ENCODE assay signal across 20 cellular contexts in genomic region chr7:1114088-1114487, GRCh38. TPM values are rescaled to one million over a fixed set of nuclear protein-coding genes. Genes with fewer than 3 reads are reported as not detected.
A peak's percentile ranks its signal among the peaks of the same experiment; 100 is the strongest.
DNase-seq lines count a peak whose midpoint lies in the region; ATAC-seq and TF ChIP-seq lines count a peak whose summit lies in the region.
"Had no signal": no experiment of that assay in that cellular context is flagged by ENCODE, and none has a peak within 500 bp of the region (broad histone marks: within the 10 kb centered on the region; RNA-seq: fewer than 3 reads in every experiment).

No MANE protein-coding gene starts in this region.

- H3K27ac ChIP-seq in BLaER1 treated with 17β-estradiol and CSF1 and Interleukin-3, amounts not matched to agents 10 nM and 100 nM = peak overlapping the region in 1 of 11 experiments; percentile 12; a peak in 1 of 22 replicates
- H3K27ac ChIP-seq in psoas muscle (no peak overlapping the region), testis (no peak overlapping the region)
- H3K27ac ChIP-seq: Peyer's patch had no signal

- no peak for TF ChIP-seq POLR2A in testis (IDR thresholded peaks at IDR 0.05)

- TF ChIP-seq CTCF in WTC11 (IDR thresholded peaks at IDR 0.05) (no peak), psoas muscle (IDR thresholded peaks at IDR 0.05) (no peak), testis (IDR thresholded peaks at IDR 0.05) (no peak)

- no peaks in the 10 kb centered on the region for H3K4me1 Mint-ChIP-seq in WTC11

- DNase-seq in WTC11 (ENCODE audit: low spot score) (no peak), left lobe of liver (ENCODE audit: low spot score) (no peak), psoas muscle (peak in 1 of 2 donors; percentile 32), SIG-M5 treated with dmso at 0.1 percent for 504 hours (lab: John Stamatoyannopoulos, UW; ENCODE audit: unreplicated experiment) (no peak), testis (no peak)
- DNase-seq: BE2C; CD4-positive, alpha-beta memory T cell; DND-41; HFFc6; MG63; NCI-H1417; NCI-H1694 treated with DMSO at 0.1 percent for 48 hours; NCI-H2081 treated with DMSO at 0.1 percent for 48 hours; NCI-H524 treated with DMSO at 0.1 percent for 48 hours; NCI-H82; Peyer's patch had no signal

- H3K4me3 ChIP-seq in BLaER1 treated with 17β-estradiol and CSF1 and Interleukin-3, amounts not matched to agents 10 nM and 100 nM = no peak overlapping the region
- no peak overlapping the region for H3K4me3 ChIP-seq in psoas muscle
- no peak overlapping the region for H3K4me3 ChIP-seq in testis
- H3K4me3 ChIP-seq: K562, MG63, Peyer's patch had no signal

- H3K27ac Mint-ChIP-seq in WTC11 = peak overlapping the region; percentile 70; the same call in 1 of the 2 replicates
- H3K27ac Mint-ChIP-seq: HFFc6 had no signal

- peaks cover 0 to 28% (median 0%) of the 10 kb centered on the region in 11 experiments; a peak in 9 of 22 replicates for H3K36me3 ChIP-seq in BLaER1 treated with 17β-estradiol and CSF1 and Interleukin-3, amounts not matched to agents 10 nM and 100 nM
- H3K36me3 ChIP-seq in psoas muscle (ENCODE audit: insufficient read depth in 1 of 2, low read depth in 1 of 2) (no peaks in the 10 kb centered on the region), testis (ENCODE audit: low read depth, missing control alignments) (no peaks in the 10 kb centered on the region)
- H3K36me3 ChIP-seq: BE2C, MG63, Peyer's patch had no signal

- WGBS in psoas muscle, 3 donors = 65 to 75% (median 74%) methylated on average over 13 of the region's 13 CpGs
- WGBS in testis, 2 donors = 90 to 96% methylated on average over 12 to 13 of the region's 13 CpGs

- H4K20me1 ChIP-seq in BLaER1 treated with 17β-estradiol and CSF1 and Interleukin-3, amounts not matched to agents 10 nM and 100 nM = peaks cover 0 to 88% (median 40%) of the 10 kb centered on the region in 11 experiments; a peak in 17 of 22 replicates

- POLR2A ChIA-PET in WTC11 (lab: Charles Lee) = no interaction called here

- peak overlapping the region in 8 of 11 experiments; percentile 17 to 66 (median 51); a peak in 15 of 22 replicates for H3K4me2 ChIP-seq in BLaER1 treated with 17β-estradiol and CSF1 and Interleukin-3, amounts not matched to agents 10 nM and 100 nM

- intact Hi-C loops in psoas muscle (cut with DNase I) (no loop called here), testis (cut with DNase I; ENCODE audit: low total_unique reads) (no loop called here)

- H3K27me3 ChIP-seq in BLaER1 treated with 17β-estradiol and CSF1 and Interleukin-3, amounts not matched to agents 10 nM and 100 nM = peaks cover 0 to 23% (median 0%) of the 10 kb centered on the region in 11 experiments; a peak in 7 of 22 replicates
- H3K27me3 ChIP-seq in psoas muscle (ENCODE audit: insufficient read depth in 3 of 3, low read length in 2 of 3) = no peaks in the 10 kb centered on the region
- no peaks in the 10 kb centered on the region for H3K27me3 ChIP-seq in testis
- H3K27me3 ChIP-seq: BE2C, MG63, Peyer's patch had no signal

- CTCF ChIA-PET in WTC11 (lab: Charles Lee) = interaction anchor here (1.2 to 2.8 kb wide), 5 partner anchors 10 to 126 kb away, joined by 3 to 13 read pairs (median 5); no protein-coding TSS in a partner anchor

- H3K9me3 ChIP-seq in BLaER1 treated with 17β-estradiol and CSF1 and Interleukin-3, amounts not matched to agents 10 nM and 100 nM (replicated peaks in 1 of 11) = no peaks in the 10 kb centered on the region
- H3K9me3 ChIP-seq in psoas muscle (no peaks in the 10 kb centered on the region), testis (no peaks in the 10 kb centered on the region)
- H3K9me3 ChIP-seq: BE2C, MG63, Peyer's patch had no signal

- H3K4me1 ChIP-seq in BLaER1 treated with 17β-estradiol and CSF1 and Interleukin-3, amounts not matched to agents 10 nM and 100 nM = peaks cover 28 to 76% (median 61%) of the 10 kb centered on the region in 10 experiments
- H3K4me1 ChIP-seq in psoas muscle (no peaks in the 10 kb centered on the region), testis (no peaks in the 10 kb centered on the region)
- H3K4me1 ChIP-seq: BE2C, Peyer's patch had no signal

- H3K27me3 Mint-ChIP-seq in WTC11 (ENCODE audit: low read depth) = no peaks in the 10 kb centered on the region
- H3K27me3 Mint-ChIP-seq: CD4-positive, alpha-beta memory T cell had no signal

- peaks cover 8% of the 10 kb centered on the region for H3K9me3 Mint-ChIP-seq in WTC11
- H3K9me3 Mint-ChIP-seq: CD4-positive, alpha-beta memory T cell; HFFc6 had no signal

- ATAC-seq in WTC11 = no peak
- ATAC-seq in left lobe of liver = peak; percentile 19
- peak in 3 of 4 donors; percentile 36 to 65 (median 42) for ATAC-seq in psoas muscle
- no peak for ATAC-seq in GM18498 (IDR thresholded peaks at IDR 0.05; ENCODE audit: unreplicated experiment)
- no peak for ATAC-seq in HG02981 (IDR thresholded peaks at IDR 0.05; ENCODE audit: unreplicated experiment)
- ATAC-seq: K562 had no signal

- H3K36me3 Mint-ChIP-seq in WTC11 = peaks cover 17% of the 10 kb centered on the region
- H3K36me3 Mint-ChIP-seq: CD4-positive, alpha-beta memory T cell had no signal

- peak overlapping the region in 3 of 11 experiments; percentile 4 to 11 (median 4); a peak in 2 of 22 replicates for H3K9ac ChIP-seq in BLaER1 treated with 17β-estradiol and CSF1 and Interleukin-3, amounts not matched to agents 10 nM and 100 nM

- H3K4me3 Mint-ChIP-seq in WTC11 = no peak overlapping the region
- H3K4me3 Mint-ChIP-seq: CD4-positive, alpha-beta memory T cell; HFFc6 had no signal

TF ChIP-seq in WTC11, 78 proteins besides CTCF, POLR2A, EP300 and RAD21:
- no peak for TF ChIP-seq ZNF121 (CRISPR knock-in tag; IDR thresholded peaks at IDR 0.05)
- TF ChIP-seq AR (CRISPR knock-in tag; IDR thresholded peaks at IDR 0.05) = no peak
- TF ChIP-seq TEAD1 (CRISPR knock-in tag; IDR thresholded peaks at IDR 0.05) = no peak
- no peak for TF ChIP-seq NFE2L1 (CRISPR knock-in tag; IDR thresholded peaks at IDR 0.05)

RNA-seq across cellular contexts. Expression of gene GPER1, which starts 26.2 kb away (rescaled TPM):
- total RNA-seq in WTC11 (2021) (0.28 to 0.87 TPM (median 0.41 TPM) in 3 replicates), left lobe of liver (29.8 TPM), psoas muscle (1 to 10 TPM; 1.1 to 3.1 (median 1.5) TPM), testis (1 to 10 TPM; 3.2 to 3.4 TPM)
- polyA plus RNA-seq in psoas muscle (1 to 10 TPM in 2 of 3 donors, under 1 TPM in 1; 0.90 to 1.5 (median 1.4) TPM), testis (ENCODE audit: insufficient read depth, low read depth, low replicate concordance) (3.5 TPM)
- total RNA-seq: CD4-positive, alpha-beta memory T cell had no signal
- polyA plus RNA-seq: CD4-positive, alpha-beta memory T cell had no signal

RNA-seq across cellular contexts. Expression of gene ZFAND2A, which starts 45.9 kb away (rescaled TPM):
- total RNA-seq in WTC11 (2021) (14.5 to 16.1 TPM (median 15.3 TPM) in 3 replicates), left lobe of liver (39.8 TPM), psoas muscle (10 to 100 TPM in 1 of 4 donors, 1 to 10 TPM in 3; 5.7 to 18.4 (median 8.9) TPM), testis (10 to 100 TPM; 32.9 to 37.8 TPM)
- polyA plus RNA-seq in psoas muscle (10 to 100 TPM; 27.4 to 61.1 (median 57.2) TPM), testis (ENCODE audit: insufficient read depth, low read depth, low replicate concordance) (61.4 TPM)

Comparison
In these comparisons a context has a peak if more than half of its experiments do, and no peak if none do; other contexts are left out.
1. ATAC-seq: peak in left lobe of liver (single experiment) and psoas muscle (3 of 4); none in WTC11 (single experiment), GM18498 (single experiment) and HG02981 (single experiment).